11 cellular contexts compared by ENCODE assay signal in genomic region chr19:11580665-11581418, GRCh38. TPM values are rescaled to one million over a fixed set of nuclear protein-coding genes. Genes with fewer than 3 reads are reported as not detected.
DNase-seq lines count a peak whose midpoint lies in the region; ATAC-seq and TF ChIP-seq lines count a peak whose summit lies in the region.
"Had no signal": no experiment of that assay in that cellular context is flagged by ENCODE, and none has a peak within 500 bp of the region (broad histone marks: within the 10 kb centered on the region; RNA-seq: fewer than 3 reads in every experiment).

No MANE protein-coding gene starts in this region.

- H3K36me3 Mint-ChIP-seq in activated CD8-positive, alpha-beta T cell treated with anti-CD3 and anti-CD28 coated beads for 36 hours (ENCODE audit: low read depth) = no peaks in the 10 kb centered on the region

- intact Hi-C loops in heart right ventricle (cut with DNase I) (loop anchor here in 6 of 10 donors (10.0 kb wide), 2 partner anchors 46 to 286 kb away; partner anchors contain the start of genes TSPAN16 (in 5 of the 6) and CNN1 (in 1 of the 6)), left ventricle myocardium inferior (cut with micrococcal nuclease) (no loop called here), left cardiac atrium (cut with DNase I) (no loop called here), upper lobe of right lung (cut with DNase I) (no loop called here)
- intact Hi-C loops in activated CD8-positive, alpha-beta T cell treated with anti-CD3 and anti-CD28 coated beads for 36 hours (cut with micrococcal nuclease) = no loop called here

- peaks cover 0 to 74% (median 11%) of the 10 kb centered on the region in 9 donors for H3K4me1 ChIP-seq in heart right ventricle
- H3K4me1 ChIP-seq in left ventricle myocardium inferior = peaks cover 11% of the 10 kb centered on the region
- H3K4me1 ChIP-seq in upper lobe of right lung = peaks cover 36% of the 10 kb centered on the region

- no peaks in the 10 kb centered on the region for H3K27me3 Mint-ChIP-seq in activated CD8-positive, alpha-beta T cell treated with anti-CD3 and anti-CD28 coated beads for 36 hours

- peak overlapping the region; percentile 65 for H3K4me3 Mint-ChIP-seq in activated CD8-positive, alpha-beta T cell treated with anti-CD3 and anti-CD28 coated beads for 36 hours

- peaks cover 0 to 28% (median 10%) of the 10 kb centered on the region in 7 donors for H3K27me3 ChIP-seq in heart right ventricle
- peaks cover 22% of the 10 kb centered on the region for H3K27me3 ChIP-seq in left ventricle myocardium inferior (ENCODE audit: low read depth)
- no peaks in the 10 kb centered on the region for H3K27me3 ChIP-seq in upper lobe of right lung

- H3K4me3 ChIP-seq in heart right ventricle (peak overlapping the region in 1 of 10 donors; percentile 7), left ventricle myocardium inferior (no peak overlapping the region), upper lobe of right lung (peak overlapping the region; percentile 16)
- H3K4me3 ChIP-seq: cardiac muscle cell had no signal

- peaks cover 36% of the 10 kb centered on the region for H3K4me1 Mint-ChIP-seq in activated CD8-positive, alpha-beta T cell treated with anti-CD3 and anti-CD28 coated beads for 36 hours (ENCODE audit: low read depth)

- H3K9me3 ChIP-seq in heart right ventricle = no peaks in the 10 kb centered on the region
- no peaks in the 10 kb centered on the region for H3K9me3 ChIP-seq in left ventricle myocardium inferior (replicated peaks)
- H3K9me3 ChIP-seq in upper lobe of right lung = no peaks in the 10 kb centered on the region

- peak in 5 of 8 donors; percentile 13 to 60 (median 40) for ATAC-seq in heart right ventricle
- no peak for ATAC-seq in activated CD8-positive, alpha-beta T cell treated with anti-CD3 and anti-CD28 coated beads for 36 hours
- peak in 1 of 2 donors; percentile 50 for ATAC-seq in left cardiac atrium
- peak; percentile 37 for ATAC-seq in upper lobe of right lung

- WGBS in heart right ventricle, 2 donors = 72 to 73% methylated on average over 10 of the region's 10 CpGs

- POLR2A ChIA-PET in activated CD8-positive, alpha-beta T cell treated with anti-CD3 and anti-CD28 coated beads for 36 hours (lab: Charles Lee) = interaction anchor here (1.1 to 4.2 kb wide), 3 partner anchors 21 to 30 kb away, joined by 5 to 17 read pairs (median 5); partner anchors contain the start of gene ELOF1

- no peaks in the 10 kb centered on the region for H3K9me3 Mint-ChIP-seq in activated CD8-positive, alpha-beta T cell treated with anti-CD3 and anti-CD28 coated beads for 36 hours

- peak overlapping the region; percentile 86 for H3K27ac Mint-ChIP-seq in activated CD8-positive, alpha-beta T cell treated with anti-CD3 and anti-CD28 coated beads for 36 hours

- H3K36me3 ChIP-seq in heart right ventricle = no peaks in the 10 kb centered on the region
- no peaks in the 10 kb centered on the region for H3K36me3 ChIP-seq in left ventricle myocardium inferior
- H3K36me3 ChIP-seq in upper lobe of right lung = no peaks in the 10 kb centered on the region
- H3K36me3 ChIP-seq: cardiac muscle cell had no signal

- TF ChIP-seq CTCF in heart right ventricle (IDR thresholded peaks at IDR 0.05) (no peak), left ventricle myocardium inferior (IDR thresholded peaks at IDR 0.05; ENCODE audit: borderline replicate concordance) (no peak), upper lobe of right lung (IDR thresholded peaks at IDR 0.05) (no peak)
- TF ChIP-seq CTCF in activated CD8-positive, alpha-beta T cell treated with anti-CD3 and anti-CD28 coated beads for 36 hours (IDR thresholded peaks at IDR 0.05) = no peak

- H3K27ac ChIP-seq in heart right ventricle (peak overlapping the region in 3 of 10 donors; percentile 6 to 87 (median 19)), left ventricle myocardium inferior (replicated peaks) (no peak overlapping the region), upper lobe of right lung (peak overlapping the region; percentile 85)
- H3K27ac ChIP-seq: cardiac muscle cell had no signal

- DNase-seq in heart right ventricle = no peak
- DNase-seq in left ventricle myocardium inferior = no peak
- DNase-seq in activated CD8-positive, alpha-beta T cell treated with anti-CD3 and anti-CD28 coated beads for 36 hours = no peak
- DNase-seq in left cardiac atrium = peak; percentile 63
- no peak for DNase-seq in upper lobe of right lung
- no peak for DNase-seq in iPS-NIHi11 (ENCODE audit: low spot score)
- no peak for DNase-seq in glomerular visceral epithelial cell (ENCODE audit: extremely low spot score)
- no peak for DNase-seq in DMS114 treated with DMSO at 0.1 percent for 48 hours (lab: John Stamatoyannopoulos, UW; ENCODE audit: unreplicated experiment)
- DNase-seq: activated CD4-positive, CD25-positive, alpha-beta regulatory T cell treated with anti-CD3 and anti-CD28 coated beads, Interleukin-2, amount 50 U/mL, for 72 hours; NCI-H1105 treated with DMSO at 0.1 percent for 48 hours had no signal

- CTCF ChIA-PET in activated CD8-positive, alpha-beta T cell treated with anti-CD3 and anti-CD28 coated beads for 36 hours (lab: Charles Lee) = interaction anchor here (0.8 to 3.5 kb wide), 5 partner anchors 11 to 44 kb away, joined by 3 to 28 read pairs (median 9); partner anchors contain the start of gene ELOF1

RNA-seq across cellular contexts. Expression of gene ACP5, which starts 3.4 kb away (rescaled TPM):
- total RNA-seq in heart right ventricle = 10 to 100 TPM in 1 of 10 donors, 1 to 10 TPM in 7, under 1 TPM in 2; 0.80 to 22.7 (median 2.0) TPM
- 1 to 10 TPM; 1.9 to 4.0 TPM for polyA plus RNA-seq in heart right ventricle
- 3.1 TPM for total RNA-seq in left ventricle myocardium inferior
- 1 to 10 TPM; 4.7 to 6.2 TPM for total RNA-seq in activated CD8-positive, alpha-beta T cell treated with anti-CD3 and anti-CD28 coated beads for 36 hours
- total RNA-seq in left cardiac atrium = 1 to 10 TPM; 4.5 to 5.4 TPM
- total RNA-seq in upper lobe of right lung = 429 TPM

RNA-seq across cellular contexts. Expression of gene ZNF627, which starts 16.4 kb away (rescaled TPM):
- total RNA-seq in heart right ventricle (1 to 10 TPM; 5.3 to 9.8 (median 6.7) TPM), left ventricle myocardium inferior (5.5 TPM), left cardiac atrium (1 to 10 TPM; 5.1 to 5.4 TPM), upper lobe of right lung (11.6 TPM)
- polyA plus RNA-seq in heart right ventricle = 1 to 10 TPM; 3.6 to 4.1 TPM
- total RNA-seq in activated CD8-positive, alpha-beta T cell treated with anti-CD3 and anti-CD28 coated beads for 36 hours = 1 to 10 TPM; 6.1 to 6.5 TPM

RNA-seq across cellular contexts. Expression of gene ELOF1, which starts 21.8 kb away (rescaled TPM):
- total RNA-seq in heart right ventricle = 10 to 100 TPM; 24.9 to 37.5 (median 30.9) TPM
- 10 to 100 TPM; 52.2 to 91.0 TPM for polyA plus RNA-seq in heart right ventricle
- 33.1 TPM for total RNA-seq in left ventricle myocardium inferior
- 10 to 100 TPM; 41.3 to 45.7 TPM for total RNA-seq in activated CD8-positive, alpha-beta T cell treated with anti-CD3 and anti-CD28 coated beads for 36 hours
- total RNA-seq in left cardiac atrium = 10 to 100 TPM; 36.8 to 37.2 TPM
- 44.3 TPM for total RNA-seq in upper lobe of right lung

RNA-seq across cellular contexts. Expression of gene CNN1, which starts 42.2 kb away (rescaled TPM):
- total RNA-seq in heart right ventricle = 100 to 1,000 TPM in 7 of 10 donors, 10 to 100 TPM in 3; 63.4 to 267 (median 163) TPM
- 100 to 1,000 TPM; 114 to 678 TPM for polyA plus RNA-seq in heart right ventricle
- 133 TPM for total RNA-seq in left ventricle myocardium inferior
- not detected for total RNA-seq in activated CD8-positive, alpha-beta T cell treated with anti-CD3 and anti-CD28 coated beads for 36 hours
- total RNA-seq in left cardiac atrium = 100 to 1,000 TPM; 159 to 208 TPM
- 27.3 TPM for total RNA-seq in upper lobe of right lung

RNA-seq across cellular contexts. Expression of gene ECSIT, which starts 51.9 kb away (rescaled TPM):
- total RNA-seq in heart right ventricle (100 to 1,000 TPM in 9 of 10 donors, 10 to 100 TPM in 1; 86.8 to 162 (median 131) TPM), left ventricle myocardium inferior (167 TPM), left cardiac atrium (100 to 1,000 TPM in 1 of 2 donors, 10 to 100 TPM in 1; 99.4 to 105 TPM), upper lobe of right lung (44.8 TPM)
- polyA plus RNA-seq in heart right ventricle = 100 to 1,000 TPM; 164 to 226 TPM
- 10 to 100 TPM; 51.2 to 53.9 TPM for total RNA-seq in activated CD8-positive, alpha-beta T cell treated with anti-CD3 and anti-CD28 coated beads for 36 hours

Comparison
In these comparisons a context has a peak if more than half of its experiments do, and no peak if none do; other contexts are left out.
1. intact Hi-C loops: an anchor here in heart right ventricle (10.0 kb wide); none called in left ventricle myocardium inferior, activated CD8-positive, alpha-beta T cell treated with anti-CD3 and anti-CD28 coated beads for 36 hours, left cardiac atrium and upper lobe of right lung.
2. RNA of gene ACP5, which starts 3.4 kb away (total RNA-seq): 429 TPM in upper lobe of right lung (single experiment); 4.7 to 6.2 TPM in activated CD8-positive, alpha-beta T cell treated with anti-CD3 and anti-CD28 coated beads for 36 hours, 4.5 to 5.4 TPM in left cardiac atrium, 3.1 TPM in left ventricle myocardium inferior (single experiment) and 0.80 to 22.7 TPM in heart right ventricle; every median in the first group is over 10 times any median in the second.